In the genomic region with DNA sequence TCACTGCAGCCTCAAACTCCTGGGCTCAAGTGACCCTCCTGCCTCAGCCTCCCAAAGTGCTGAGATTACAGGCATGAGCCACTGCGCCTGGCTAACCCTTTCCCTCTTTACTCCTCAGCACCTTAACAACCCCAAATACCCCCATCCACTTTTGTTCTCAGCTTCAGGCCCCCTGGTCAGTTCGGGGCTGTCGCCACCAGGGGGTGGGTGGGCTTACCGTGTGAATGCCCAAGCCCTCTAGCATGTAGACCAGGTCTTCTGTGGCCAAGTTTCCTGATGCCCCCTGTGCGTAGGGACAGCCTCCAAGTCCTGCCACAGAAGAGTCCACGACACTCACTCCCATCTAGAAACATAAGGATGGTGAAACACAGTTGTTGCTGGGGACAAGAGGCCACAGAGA, we compare ENCODE assay signal across 1 cellular context.
TF ChIP-seq lines count a peak whose summit lies in the region.

No MANE protein-coding gene starts in this region.

TF ChIP-seq in HepG2, 621 proteins besides CTCF, POLR2A, EP300 and RAD21:
- TF ChIP-seq ZMYM3 (CRISPR knock-in tag; IDR thresholded peaks at IDR 0.05) (no peak), ZMYM4 (CRISPR knock-in tag; IDR thresholded peaks at IDR 0.05) (0 out of 2 replicates have a peak, but pooled peaks have one; percentile 26)
- TF ChIP-seq, protein P1, sequence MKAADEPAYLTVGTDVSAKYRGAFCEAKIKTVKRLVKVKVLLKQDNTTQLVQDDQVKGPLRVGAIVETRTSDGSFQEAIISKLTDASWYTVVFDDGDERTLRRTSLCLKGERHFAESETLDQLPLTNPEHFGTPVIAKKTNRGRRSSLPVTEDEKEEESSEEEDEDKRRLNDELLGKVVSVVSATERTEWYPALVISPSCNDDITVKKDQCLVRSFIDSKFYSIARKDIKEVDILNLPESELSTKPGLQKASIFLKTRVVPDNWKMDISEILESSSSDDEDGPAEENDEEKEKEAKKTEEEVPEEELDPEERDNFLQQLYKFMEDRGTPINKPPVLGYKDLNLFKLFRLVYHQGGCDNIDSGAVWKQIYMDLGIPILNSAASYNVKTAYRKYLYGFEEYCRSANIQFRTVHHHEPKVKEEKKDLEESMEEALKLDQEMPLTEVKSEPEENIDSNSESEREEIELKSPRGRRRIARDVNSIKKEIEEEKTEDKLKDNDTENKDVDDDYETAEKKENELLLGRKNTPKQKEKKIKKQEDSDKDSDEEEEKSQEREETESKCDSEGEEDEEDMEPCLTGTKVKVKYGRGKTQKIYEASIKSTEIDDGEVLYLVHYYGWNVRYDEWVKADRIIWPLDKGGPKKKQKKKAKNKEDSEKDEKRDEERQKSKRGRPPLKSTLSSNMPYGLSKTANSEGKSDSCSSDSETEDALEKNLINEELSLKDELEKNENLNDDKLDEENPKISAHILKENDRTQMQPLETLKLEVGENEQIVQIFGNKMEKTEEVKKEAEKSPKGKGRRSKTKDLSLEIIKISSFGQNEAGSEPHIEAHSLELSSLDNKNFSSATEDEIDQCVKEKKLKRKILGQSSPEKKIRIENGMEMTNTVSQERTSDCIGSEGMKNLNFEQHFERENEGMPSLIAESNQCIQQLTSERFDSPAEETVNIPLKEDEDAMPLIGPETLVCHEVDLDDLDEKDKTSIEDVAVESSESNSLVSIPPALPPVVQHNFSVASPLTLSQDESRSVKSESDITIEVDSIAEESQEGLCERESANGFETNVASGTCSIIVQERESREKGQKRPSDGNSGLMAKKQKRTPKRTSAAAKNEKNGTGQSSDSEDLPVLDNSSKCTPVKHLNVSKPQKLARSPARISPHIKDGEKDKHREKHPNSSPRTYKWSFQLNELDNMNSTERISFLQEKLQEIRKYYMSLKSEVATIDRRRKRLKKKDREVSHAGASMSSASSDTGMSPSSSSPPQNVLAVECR (CRISPR knock-in tag; IDR thresholded peaks at IDR 0.05; ENCODE audit: borderline replicate concordance) = peak; percentile 24; the same call in 1 of the 2 replicates
TF ChIP-seq in HepG2: peak in this region for 2.
